Comparison of ENCODE assay signal across 8 cellular contexts in the genomic region with DNA sequence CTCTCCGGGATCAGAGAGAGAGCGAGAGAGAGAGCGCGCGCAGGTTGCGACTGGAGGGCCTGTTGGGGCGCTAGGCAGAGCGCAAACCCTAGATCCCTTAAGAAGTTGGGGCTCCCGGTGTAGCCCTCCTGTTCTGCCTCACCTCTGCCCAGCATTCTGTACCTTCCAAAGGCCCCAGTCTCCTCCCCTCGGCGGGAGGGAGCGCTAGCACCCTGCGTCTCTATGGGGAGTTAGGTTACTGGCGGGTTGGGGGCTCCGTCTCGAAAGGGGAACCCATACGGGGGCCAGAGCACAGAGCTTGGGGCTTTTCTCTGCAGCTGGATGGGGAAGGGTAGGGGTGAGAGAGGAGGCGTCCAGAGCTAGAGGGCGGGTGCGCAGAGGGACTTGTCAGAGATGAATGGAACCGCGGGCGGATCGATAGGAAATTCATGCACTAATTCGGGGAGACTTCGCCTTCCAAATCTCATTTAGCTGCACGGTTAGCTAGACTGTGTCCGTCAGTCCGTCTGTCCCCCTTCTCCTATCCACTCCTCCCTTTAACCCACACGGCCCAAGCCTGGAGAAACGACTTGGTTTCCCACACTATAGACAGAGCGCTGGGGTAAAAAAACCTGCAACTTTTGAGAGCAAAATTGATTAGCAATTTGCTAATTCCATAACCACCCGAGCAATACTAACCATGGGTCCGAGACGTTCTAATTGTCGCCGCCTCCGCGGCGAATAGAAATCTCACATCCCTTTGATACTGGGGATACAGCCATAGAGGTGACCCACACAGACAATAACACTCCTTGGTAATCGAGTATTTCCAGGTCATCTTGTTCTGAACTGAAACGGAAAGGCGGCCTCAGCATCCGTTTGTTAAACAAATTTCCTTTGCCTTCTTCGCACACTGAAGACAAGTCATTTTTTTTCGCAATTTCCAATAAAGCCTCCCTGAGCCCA. TPM values are rescaled to one million over a fixed set of nuclear protein-coding genes. Genes with fewer than 3 reads are reported as not detected.
A peak's percentile ranks its signal among the peaks of the same experiment; 100 is the strongest.
DNase-seq lines count a peak whose midpoint lies in the region; ATAC-seq and TF ChIP-seq lines count a peak whose summit lies in the region.

No MANE protein-coding gene starts in this region.

- no peaks in the 10 kb centered on the region for H4K20me1 ChIP-seq in OCI-LY7 (ENCODE audit: insufficient read depth, low read length)

- no peaks in the 10 kb centered on the region for H3K9me3 ChIP-seq in OCI-LY7 (ENCODE audit: low read length)
- no peaks in the 10 kb centered on the region for H3K9me3 ChIP-seq in esophagus (ENCODE audit: control insufficient read depth in 2 of 2, insufficient read depth in 1 of 2, low read depth in 1 of 2, low read length in 1 of 2)
- H3K9me3 ChIP-seq in body of pancreas = no peaks in the 10 kb centered on the region

- 18 to 20% methylated on average over 46 of the region's 46 CpGs for WGBS in esophagus, 2 donors
- 8 to 15% methylated on average over 45 to 46 of the region's 46 CpGs for WGBS in body of pancreas, 2 donors

- H3K27me3 ChIP-seq in esophagus (ENCODE audit: control insufficient read depth in 1 of 2, insufficient read depth in 2 of 2, low read length in 2 of 2) (no peaks in the 10 kb centered on the region), body of pancreas (peaks cover 0 to 66% of the 10 kb centered on the region in 2 donors)

- H3K36me3 ChIP-seq in OCI-LY7 (ENCODE audit: insufficient read depth, low read length) = peaks cover 5% of the 10 kb centered on the region; the same call in 1 of the 2 replicates
- H3K36me3 ChIP-seq in esophagus (ENCODE audit: control insufficient read depth in 2 of 2, insufficient read depth in 2 of 2, low read length in 1 of 2) = no peaks in the 10 kb centered on the region
- no peaks in the 10 kb centered on the region for H3K36me3 ChIP-seq in body of pancreas (replicated peaks in 1 of 2; ENCODE audit: insufficient read depth in 1 of 2, low read depth in 2 of 2)

- H3K4me3 ChIP-seq in OCI-LY7 (ENCODE audit: low read depth, low read length, poor library complexity, severe bottlenecking) = peak overlapping the region; percentile 85
- peak overlapping the region; percentile 57 to 62 for H3K4me3 ChIP-seq in esophagus (ENCODE audit: low read depth in 1 of 2, low read length in 2 of 2)
- H3K4me3 ChIP-seq in body of pancreas = no peak overlapping the region

- BruUV-seq in OCI-LY7 (replicated peaks; lab: Mats Ljungman, UMichigan) = TSS peak; percentile 86

- no peak for TF ChIP-seq POLR2A in body of pancreas (IDR thresholded peaks at IDR 0.05)

- no peaks in the 10 kb centered on the region for H3K9me2 ChIP-seq in OCI-LY7 (ENCODE audit: insufficient read depth, low read length)

- H3K4me1 ChIP-seq in OCI-LY7 (ENCODE audit: insufficient read depth, low read length, poor library complexity, severe bottlenecking) (peaks cover 19% of the 10 kb centered on the region), esophagus (ENCODE audit: control insufficient read depth in 2 of 2, insufficient read depth in 2 of 2, low read length in 1 of 2) (no peaks in the 10 kb centered on the region), body of pancreas (peaks cover 17% of the 10 kb centered on the region)

- no peak for TF ChIP-seq CTCF in OCI-LY7 (conservative IDR thresholded peaks at IDR 0.05; ENCODE audit: low read length)
- no peak for TF ChIP-seq CTCF in body of pancreas (IDR thresholded peaks at IDR 0.05)

- peak overlapping the region; percentile 70 for H2AFZ ChIP-seq in OCI-LY7 (ENCODE audit: low read length)

- peaks cover 6% of the 10 kb centered on the region; the same call in 1 of the 2 replicates for H3K79me2 ChIP-seq in OCI-LY7 (ENCODE audit: insufficient read depth, low read depth, low read length)

- intact Hi-C loops in left cardiac atrium (cut with DNase I) = no loop called here
- intact Hi-C loops in cardiac septum (cut with DNase I) = loop anchor here (1.0 kb wide), 1 partner anchor 36 kb away; no protein-coding TSS in a partner anchor
- intact Hi-C loops in OCI-LY7 (cut with micrococcal nuclease; ENCODE audit: unreplicated experiment) = no loop called here
- intact Hi-C loops in sciatic nerve (cut with DNase I) = no loop called here
- intact Hi-C loops in body of pancreas (cut with DNase I) = no loop called here

- peak overlapping the region; percentile 85 for H3K4me2 ChIP-seq in OCI-LY7 (ENCODE audit: low read length)

- ATAC-seq in left cardiac atrium (peak; percentile 5 to 13), sciatic nerve (peak; percentile 45), body of pancreas (no peak), HG02981 (IDR thresholded peaks at IDR 0.05; ENCODE audit: unreplicated experiment) (no peak)

- H3K27ac ChIP-seq in OCI-LY7 (ENCODE audit: low read depth, low read length, poor library complexity, severe bottlenecking) (peak overlapping the region; percentile 5), esophagus (ENCODE audit: low read depth in 2 of 2, low read length in 1 of 2) (peak overlapping the region; percentile 92 to 94), body of pancreas (peak overlapping the region in 1 of 4 donors; percentile 43)

- POLR2A ChIA-PET in OCI-LY7 (lab: Charles Lee) = no interaction called here

- CTCF ChIA-PET in OCI-LY7 (lab: Charles Lee; ENCODE audit: unreplicated experiment) = no interaction called here

- no peak for DNase-seq in left cardiac atrium
- no peak for DNase-seq in cardiac septum (ENCODE audit: low spot score)
- DNase-seq in OCI-LY7 (ENCODE audit: low spot score) = no peak
- DNase-seq in sciatic nerve (ENCODE audit: low spot score) = no peak
- no peak for DNase-seq in NAMALWA (ENCODE audit: low spot score)
- DNase-seq in body of pancreas = no peak

RNA-seq across cellular contexts. Expression of a gene that starts 0.7 kb away (rescaled TPM):
- 1 to 10 TPM in 1 of 2 donors, under 1 TPM in 1; 0.31 to 1.6 TPM for total RNA-seq in left cardiac atrium
- 1.6 TPM for total RNA-seq in cardiac septum
- total RNA-seq in OCI-LY7 (2014; rRNA removed; shearing (Covaris generic)) = 7.2 and 7.4 TPM in 2 replicates
- 8.9 and 9.2 TPM in 2 replicates for total RNA-seq in OCI-LY7 (2022)
- 1 to 10 TPM; 1.8 to 4.2 TPM for polyA plus RNA-seq in esophagus
- total RNA-seq in sciatic nerve = 8.8 TPM
- total RNA-seq in body of pancreas = 1 to 10 TPM in 1 of 2 donors, under 1 TPM in 1; 0.26 to 2.3 TPM

RNA-seq across cellular contexts. Expression of a gene that starts 11.2 kb away (rescaled TPM):
- total RNA-seq in left cardiac atrium (1 to 10 TPM; 1.2 to 2.8 TPM), cardiac septum (4.2 TPM), OCI-LY7 (2022) (13.0 and 14.6 TPM in 2 replicates), sciatic nerve (25.6 TPM), body of pancreas (1 to 10 TPM in 1 of 2 donors, not detected in 1; 2.9 TPM)
- 7.7 and 14.0 TPM in 2 replicates for total RNA-seq in OCI-LY7 (2014; rRNA removed; shearing (Covaris generic))
- 10 to 100 TPM in 1 of 2 donors, 1 to 10 TPM in 1; 6.3 to 12.7 TPM for polyA plus RNA-seq in esophagus

RNA-seq across cellular contexts. Expression of a gene that starts 14.7 kb away (rescaled TPM):
- under 1 TPM in 1 of 2 donors, not detected in 1; 0.41 TPM for total RNA-seq in left cardiac atrium
- total RNA-seq in cardiac septum = not detected
- total RNA-seq in OCI-LY7 (2014; rRNA removed; shearing (Covaris generic)) = not detected in 2 replicates
- not detected in 2 replicates for total RNA-seq in OCI-LY7 (2022)
- polyA plus RNA-seq in esophagus = under 1 TPM; 0.09 to 0.10 TPM
- 2.4 TPM for total RNA-seq in sciatic nerve
- total RNA-seq in body of pancreas = under 1 TPM in 1 of 2 donors, not detected in 1; 0.99 TPM

RNA-seq across cellular contexts. Expression of a gene that starts 25.9 kb away (rescaled TPM):
- total RNA-seq in left cardiac atrium (1 to 10 TPM in 1 of 2 donors, under 1 TPM in 1; 0.63 to 2.2 TPM), cardiac septum (0.92 TPM), OCI-LY7 (2022) (not detected in 2 replicates), sciatic nerve (6.3 TPM), body of pancreas (1 to 10 TPM; 2.1 to 2.6 TPM)
- 0.41 TPM in 1 of 2 replicates, not detected in the other for total RNA-seq in OCI-LY7 (2014; rRNA removed; shearing (Covaris generic))
- polyA plus RNA-seq in esophagus = under 1 TPM; 0.29 to 0.31 TPM

RNA-seq across cellular contexts. Expression of a gene that starts 31.9 kb away (rescaled TPM):
- 1 to 10 TPM in 1 of 2 donors, under 1 TPM in 1; 0.44 to 1.1 TPM for total RNA-seq in left cardiac atrium
- total RNA-seq in cardiac septum = 0.22 TPM
- total RNA-seq in OCI-LY7 (2014; rRNA removed; shearing (Covaris generic)) = 6.3 and 9.2 TPM in 2 replicates
- total RNA-seq in OCI-LY7 (2022) = 16.3 and 17.0 TPM in 2 replicates
- under 1 TPM; 0.27 to 0.39 TPM for polyA plus RNA-seq in esophagus
- total RNA-seq in sciatic nerve = 8.1 TPM
- under 1 TPM in 1 of 2 donors, not detected in 1; 0.52 TPM for total RNA-seq in body of pancreas

Comparison
In these comparisons a context has a peak if more than half of its experiments do, and no peak if none do; other contexts are left out.
1. ATAC-seq: peak in left cardiac atrium (2 of 2) and sciatic nerve (single experiment); none in body of pancreas (single experiment) and HG02981 (single experiment).
2. H3K4me3 ChIP-seq: peak in OCI-LY7 (single experiment) and esophagus (2 of 2); none in body of pancreas (0 of 2).